Comparison of ENCODE assay signal across 15 cellular contexts in genomic region chr10:22635650-22636049, GRCh38.
DNase-seq lines count a peak whose midpoint lies in the region; ATAC-seq, FAIRE-seq and TF ChIP-seq lines count a peak whose summit lies in the region.
"Had no signal": no experiment of that assay in that cellular context is flagged by ENCODE, and none has a peak within 500 bp of the region (broad histone marks: within the 10 kb centered on the region; RNA-seq: fewer than 3 reads in every experiment).

No MANE protein-coding gene starts in this region.

- no peak overlapping the region for H3K9ac ChIP-seq in GM12878 (ENCODE audit: control insufficient read depth, insufficient read depth, low read length)

- H3K27ac ChIP-seq in GM12878 (ENCODE audit: control insufficient read depth, insufficient read depth) (peak overlapping the region; percentile 66), stomach (peak overlapping the region in 4 of 5 donors; percentile 24 to 40 (median 32))
- H3K27ac ChIP-seq: PC-9 had no signal

- BruUV-seq in GM12878 (replicated peaks; lab: Mats Ljungman, UMichigan): no TSS peak

- intact Hi-C loops in GM12878 (cut with micrococcal nuclease; ENCODE audit: unreplicated experiment): no loop called here
- intact Hi-C loops in stomach (cut with DNase I; ENCODE audit: low total_unique reads): no loop called here

- WGBS in GM12878 (ENCODE audit: insufficient coverage, insufficient replicate concordance, low lambda C conversion rate, missing lambda C conversion rate): 24% methylated on average over 10 of the region's 10 CpGs
- 81 to 94% (median 90%) methylated on average over 10 of the region's 10 CpGs for WGBS in stomach, 5 donors

- H3K4me3 ChIP-seq in GM12878 (peak overlapping the region; percentile 40; the same call in 1 of the 2 replicates), stomach (no peak overlapping the region)
- H3K4me3 ChIP-seq: PC-9, skin epidermis had no signal

- peak overlapping the region; percentile 29 to 71 for H3K4me3 Mint-ChIP-seq in activated T-cell treated with anti-CD3 and anti-CD28 coated beads, Interleukin-2, amount 50 U/mL, for 72 hours
- peak overlapping the region; percentile 53 to 82 (median 72) for H3K4me3 Mint-ChIP-seq in IgD-negative memory B cell

- H3K27me3 ChIP-seq in GM12878 (replicated peaks in 1 of 2; ENCODE audit: control insufficient read depth in 2 of 2, insufficient read depth in 2 of 2, low read length in 1 of 2) (no peaks in the 10 kb centered on the region), stomach (no peaks in the 10 kb centered on the region)

- SMC1A ChIA-PET in GM12878 (lab: Charles Lee; ENCODE audit: uncharacterized antibody, unreplicated experiment): interaction anchor here (0.6 to 3.1 kb wide), 11 partner anchors 9 to 62 kb away, joined by 3 to 20 read pairs (median 3); no protein-coding TSS in a partner anchor

- TF ChIP-seq RAD21 in GM12878 (IDR thresholded peaks at IDR 0.05; ENCODE audit: insufficient read depth, low read depth, low read length): no peak

- no peaks in the 10 kb centered on the region for H3K9me3 ChIP-seq in GM12878 (replicated peaks; ENCODE audit: control insufficient read depth, insufficient read depth, low read length)
- no peaks in the 10 kb centered on the region for H3K9me3 ChIP-seq in stomach

- FAIRE-seq in GM12878 (lab: Jason Lieb, UNC) (peak; percentile 18), RCC 7860 (lab: Jason Lieb, UNC) (no peak)
- FAIRE-seq: bronchial epithelial cell, endometrium, frontal cortex had no signal

- H3K27me3 Mint-ChIP-seq in activated T-cell treated with anti-CD3 and anti-CD28 coated beads, Interleukin-2, amount 50 U/mL, for 72 hours (ENCODE audit: low read depth): no peaks in the 10 kb centered on the region
- no peaks in the 10 kb centered on the region for H3K27me3 Mint-ChIP-seq in IgD-negative memory B cell

- H3K36me3 Mint-ChIP-seq in activated T-cell treated with anti-CD3 and anti-CD28 coated beads, Interleukin-2, amount 50 U/mL, for 72 hours (ENCODE audit: insufficient read depth in 2 of 2): peaks cover 10 to 20% of the 10 kb centered on the region in 2 donors
- peaks cover 11% of the 10 kb centered on the region for H3K36me3 Mint-ChIP-seq in IgD-negative memory B cell

- H3K4me1 ChIP-seq in GM12878 (ENCODE audit: control insufficient read depth, insufficient read depth, low read length) (peaks cover 40% of the 10 kb centered on the region), stomach (peaks cover 0 to 14% (median 5%) of the 10 kb centered on the region in 4 donors)

- peaks cover 85% of the 10 kb centered on the region for H3K4me1 Mint-ChIP-seq in activated T-cell treated with anti-CD3 and anti-CD28 coated beads, Interleukin-2, amount 50 U/mL, for 72 hours (ENCODE audit: low read depth)
- peaks cover 52 to 81% (median 63%) of the 10 kb centered on the region in 3 donors for H3K4me1 Mint-ChIP-seq in IgD-negative memory B cell

- peak overlapping the region; percentile 64 for H3K4me2 ChIP-seq in GM12878 (ENCODE audit: control insufficient read depth, insufficient read depth)
- H3K4me2 ChIP-seq: PC-9 had no signal

- TF ChIP-seq EP300 in GM12878 (IDR thresholded peaks at IDR 0.05; ENCODE audit: borderline replicate concordance in 1 of 2, control insufficient read depth in 1 of 2, low read depth in 2 of 2, low read length in 2 of 2) (no peak), stomach (IDR thresholded peaks at IDR 0.05) (no peak)

- peak overlapping the region; percentile 89 for H3K27ac Mint-ChIP-seq in activated T-cell treated with anti-CD3 and anti-CD28 coated beads, Interleukin-2, amount 50 U/mL, for 72 hours
- H3K27ac Mint-ChIP-seq in IgD-negative memory B cell: peak overlapping the region; percentile 75 to 98 (median 80)

- no peaks in the 10 kb centered on the region for H4K20me1 ChIP-seq in GM12878 (ENCODE audit: control insufficient read depth, insufficient read depth)

- H2AFZ ChIP-seq in GM12878 (ENCODE audit: control insufficient read depth, low read depth, low read length): no peak overlapping the region
- H2AFZ ChIP-seq: PC-9 had no signal

- RAD21 ChIA-PET in GM12878 (lab: Charles Lee; ENCODE audit: unreplicated experiment): interaction anchor here (1.0 to 2.0 kb wide), 5 partner anchors 10 to 74 kb away, joined by 3 to 6 read pairs (median 4); no protein-coding TSS in a partner anchor

- H3K9me3 Mint-ChIP-seq in activated T-cell treated with anti-CD3 and anti-CD28 coated beads, Interleukin-2, amount 50 U/mL, for 72 hours: peaks cover 6 to 7% of the 10 kb centered on the region in 2 donors
- peaks cover 0 to 6% (median 0%) of the 10 kb centered on the region in 3 donors for H3K9me3 Mint-ChIP-seq in IgD-negative memory B cell

- ATAC-seq in activated T-cell treated with anti-CD3 and anti-CD28 coated beads, Interleukin-2, amount 50 U/mL, for 72 hours (replicated peaks in 1 of 2): no peak
- ATAC-seq in GM12878 (peak; percentile 39), HG03521 (IDR thresholded peaks at IDR 0.05; ENCODE audit: unreplicated experiment) (no peak)

- no peak for DNase-seq in activated T-cell treated with anti-CD3 and anti-CD28 coated beads, Interleukin-2, amount 50 U/mL, for 72 hours
- no peak for DNase-seq in activated T-cell treated with anti-CD3 and anti-CD28 coated beads for 4 hours
- DNase-seq in GM12878 (ENCODE audit: low read depth, low spot score): no peak
- no peak for DNase-seq in stomach
- DNase-seq in RCC 7860 (ENCODE audit: low spot score): no peak
- no peak for DNase-seq in globus pallidus (ENCODE audit: low spot score)
- DNase-seq: DMS 273 treated with DMSO at 0.1 percent for 48 hours, KG1, PC-9 had no signal

- in situ Hi-C loops in GM12878 (cut with MboI): no loop called here

- CTCF ChIA-PET in GM12878 (lab: Yijun Ruan, JAX): interaction anchor here (0.9 to 1.3 kb wide), 3 partner anchors 9 to 12 kb away, joined by 3 to 4 read pairs (median 3); no protein-coding TSS in a partner anchor

- H3K79me2 ChIP-seq in GM12878 (ENCODE audit: control insufficient read depth, insufficient read depth, low read length): peaks cover 95% of the 10 kb centered on the region

- TF ChIP-seq POLR2A in GM12878 (IDR thresholded peaks at IDR 0.05; ENCODE audit: low read depth, low read length) (no peak), stomach (IDR thresholded peaks at IDR 0.05) (no peak)

- peaks cover 0 to 8% of the 10 kb centered on the region in 2 experiments; a peak in 2 of 4 replicates for H3K36me3 ChIP-seq in GM12878 (ENCODE audit: control insufficient read depth in 2 of 2, insufficient read depth in 2 of 2, low read length in 1 of 2)
- H3K36me3 ChIP-seq in stomach: no peaks in the 10 kb centered on the region

- TF ChIP-seq CTCF in GM12878 (IDR thresholded peaks at IDR 0.05 in 2 of 3, conservative IDR thresholded peaks at IDR 0.05 in 1 of 3; ENCODE audit: control insufficient read depth in 2 of 3, extremely low read depth in 1 of 3, insufficient read depth in 1 of 3, low read depth in 3 of 3, low read length in 3 of 3) (no peak), stomach (IDR thresholded peaks at IDR 0.05) (no peak)

- POLR2A ChIA-PET in GM12878 (lab: Charles Lee): interaction anchor here (0.6 to 1.3 kb wide), 4 partner anchors 15 to 35 kb away, joined by 3 read pairs; no protein-coding TSS in a partner anchor

TF ChIP-seq in GM12878, 131 proteins besides CTCF, POLR2A, EP300 and RAD21:
- 0 out of 2 replicates have a peak, but pooled peaks have one; percentile 16 for TF ChIP-seq IKZF1 (conservative IDR thresholded peaks at IDR 0.05)
- TF ChIP-seq GATAD2B (conservative IDR thresholded peaks at IDR 0.05; ENCODE audit: low read depth): 0 out of 2 replicates have a peak, but pooled peaks have one; percentile 24
- no peak for TF ChIP-seq MYB (IDR thresholded peaks at IDR 0.05; ENCODE audit: borderline replicate concordance, low read depth, low read length)
- no peak for TF ChIP-seq EGR1 (IDR thresholded peaks at IDR 0.05; ENCODE audit: borderline replicate concordance in 1 of 2, low read depth in 2 of 2, low read length in 2 of 2)
- TF ChIP-seq NFIC (IDR thresholded peaks at IDR 0.05; ENCODE audit: low read depth, low read length): peak; percentile 37; the same call in 1 of the 2 replicates
- TF ChIP-seq EED (IDR thresholded peaks at IDR 0.05; ENCODE audit: low read depth): 0 out of 2 replicates have a peak, but pooled peaks have one; percentile 27
- peak; percentile 75 for TF ChIP-seq SPI1 (IDR thresholded peaks at IDR 0.05; ENCODE audit: borderline replicate concordance, insufficient read depth, low read depth, low read length)
- TF ChIP-seq IKZF2 (IDR thresholded peaks at IDR 0.05): peak in 1 of 2 experiments; percentile 60; a peak in 2 of 4 replicates
- peak; percentile 54 for TF ChIP-seq RUNX3 (IDR thresholded peaks at IDR 0.05; ENCODE audit: low read length)
